In genomic region chr4:1011022-1011694, GRCh38 we compare ENCODE assay signal across 8 cellular contexts. TPM values are rescaled to one million over a fixed set of nuclear protein-coding genes. Genes with fewer than 3 reads are reported as not detected.
DNase-seq lines count a peak whose midpoint lies in the region; ATAC-seq and TF ChIP-seq lines count a peak whose summit lies in the region.

Gene FGFRL1 (plus strand): TSS chr4:1011626. CDS start chr4:1012486, 860 bp downstream.

- 0 to 3% methylated on average over 21 to 56 of the region's 95 CpGs for WGBS in tibial nerve, 2 donors

- peak within 1 kb of the TSS; percentile 89 to 91 for H3K27ac Mint-ChIP-seq in T-cell
- peak within 1 kb of the TSS; percentile 66 for H3K27ac Mint-ChIP-seq in activated naive CD8-positive, alpha-beta T cell treated with anti-CD3 and anti-CD28 coated beads, Interleukin-2, amount 50 U/mL, for 24 hours

- CTCF ChIA-PET in T-cell (lab: Charles Lee), result no interaction called here

- H3K36me3 Mint-ChIP-seq in T-cell, result no peaks in the 10 kb centered on the region
- no peaks in the 10 kb centered on the region for H3K36me3 Mint-ChIP-seq in activated naive CD8-positive, alpha-beta T cell treated with anti-CD3 and anti-CD28 coated beads, Interleukin-2, amount 50 U/mL, for 24 hours (ENCODE audit: low read depth)

- POLR2A ChIA-PET in T-cell (lab: Charles Lee), result no interaction called here

- no peak for TF ChIP-seq CTCF in tibial nerve (IDR thresholded peaks at IDR 0.05)

- intact Hi-C loops in cardiac septum (cut with DNase I) (no loop called here), posterior vena cava (cut with DNase I) (no loop called here)

- H3K4me3 Mint-ChIP-seq in T-cell, result peak within 1 kb of the TSS; percentile 83 to 90 (median 86)
- peak within 1 kb of the TSS; percentile 71 for H3K4me3 Mint-ChIP-seq in activated naive CD8-positive, alpha-beta T cell treated with anti-CD3 and anti-CD28 coated beads, Interleukin-2, amount 50 U/mL, for 24 hours

- H3K4me1 ChIP-seq in tibial nerve, result peaks cover 0 to 64% (median 44%) of the 10 kb centered on the region in 4 donors

- peaks cover 0 to 5% (median 0%) of the 10 kb centered on the region in 4 donors for H3K9me3 ChIP-seq in tibial nerve

- peaks cover 0 to 30% of the 10 kb centered on the region in 2 donors for H3K27me3 ChIP-seq in tibial nerve

- peaks cover 11 to 19% (median 12%) of the 10 kb centered on the region in 3 donors for H3K4me1 Mint-ChIP-seq in T-cell
- H3K4me1 Mint-ChIP-seq in activated naive CD8-positive, alpha-beta T cell treated with anti-CD3 and anti-CD28 coated beads, Interleukin-2, amount 50 U/mL, for 24 hours, result peaks cover 9% of the 10 kb centered on the region

- TF ChIP-seq EP300 in tibial nerve (IDR thresholded peaks at IDR 0.05), result no peak

- H3K36me3 ChIP-seq in tibial nerve, result no peaks in the 10 kb centered on the region

- H3K4me3 ChIP-seq in tibial nerve, result peak within 1 kb of the TSS; percentile 47 to 74 (median 55)

- peaks cover 22 to 28% of the 10 kb centered on the region in 2 donors for H3K27me3 Mint-ChIP-seq in T-cell
- H3K27me3 Mint-ChIP-seq in activated naive CD8-positive, alpha-beta T cell treated with anti-CD3 and anti-CD28 coated beads, Interleukin-2, amount 50 U/mL, for 24 hours, result peaks cover 30% of the 10 kb centered on the region

- TF ChIP-seq POLR2A in tibial nerve (IDR thresholded peaks at IDR 0.05), result no peak

- DNase-seq in SIG-M5 treated with dmso at 0.1 percent for 504 hours (lab: John Stamatoyannopoulos, UW; ENCODE audit: unreplicated experiment) (peak; percentile 77), SIG-M5 (lab: John Stamatoyannopoulos, UW) (no peak), HPDE6-E6E7 (ENCODE audit: extremely low spot score) (peak; percentile 83), T-cell (peak; percentile 78 to 94 (median 86)), cardiac septum (ENCODE audit: low spot score) (peak; percentile 93), posterior vena cava (ENCODE audit: low spot score) (peak; percentile 97), tibial nerve (ENCODE audit: low spot score in 2 of 2) (peak; percentile 83 to 86)
- DNase-seq in activated naive CD8-positive, alpha-beta T cell treated with anti-CD3 and anti-CD28 coated beads, Interleukin-2, amount 50 U/mL, for 24 hours, result peak; percentile 96

- H3K27ac ChIP-seq in tibial nerve, result peak within 1 kb of the TSS; percentile 50 to 88 (median 82)

- ATAC-seq in T-cell (replicated peaks in 1 of 4), result peak; percentile 64 to 70 (median 67)
- ATAC-seq in activated naive CD8-positive, alpha-beta T cell treated with anti-CD3 and anti-CD28 coated beads, Interleukin-2, amount 50 U/mL, for 24 hours, result peak; percentile 47

- H3K9me3 Mint-ChIP-seq in T-cell, result no peaks in the 10 kb centered on the region
- no peaks in the 10 kb centered on the region for H3K9me3 Mint-ChIP-seq in activated naive CD8-positive, alpha-beta T cell treated with anti-CD3 and anti-CD28 coated beads, Interleukin-2, amount 50 U/mL, for 24 hours

RNA-seq across cellular contexts. Expression of gene FGFRL1, which starts in this region (rescaled TPM):
- total RNA-seq in T-cell (10 to 100 TPM; 14.9 to 25.2 (median 23.7) TPM), cardiac septum (28.1 TPM), posterior vena cava (10 to 100 TPM; 16.2 to 20.7 TPM), tibial nerve (10 to 100 TPM; 18.1 to 39.6 (median 26.4) TPM)
